ENCODE assay signal across 8 cellular contexts in genomic region chr4:74794341-74794801, GRCh38. TPM values are rescaled to one million over a fixed set of nuclear protein-coding genes. Genes with fewer than 3 reads are reported as not detected.
A peak's percentile ranks its signal among the peaks of the same experiment; 100 is the strongest.
DNase-seq lines count a peak whose midpoint lies in the region; ATAC-seq and TF ChIP-seq lines count a peak whose summit lies in the region.

Gene BTC, minus strand, starts transcription at chr4:74794523. Its CDS starts 198 bp downstream, at chr4:74794325.

- peak; percentile 41 for DNase-seq in DMS79 (lab: John Stamatoyannopoulos, UW)
- peak; percentile 62 for DNase-seq in HuH-7.5 (ENCODE audit: low spot score)
- DNase-seq in WERI-Rb-1 = peak; percentile 73
- peak; percentile 74 for DNase-seq in cardiac septum (ENCODE audit: low spot score)
- DNase-seq in progenitor cell of endocrine pancreas (ENCODE audit: low spot score, unreplicated experiment) = peak; percentile 48
- DNase-seq in activated CD4-positive, alpha-beta T cell treated with anti-CD3 and anti-CD28 coated beads, Interleukin-2, amount 10 ng/mL, durations not matched to agents 7 days and 5 days = no peak
- DNase-seq in midbrain (lab: John Stamatoyannopoulos, UW) = no peak

- no peaks in the 10 kb centered on the region for H3K9me3 ChIP-seq in WERI-Rb-1 (ENCODE audit: severe bottlenecking)

- peaks cover 13% of the 10 kb centered on the region for H3K4me1 Mint-ChIP-seq in progenitor cell of endocrine pancreas (ENCODE audit: low read depth)
- H3K4me1 Mint-ChIP-seq in activated CD4-positive, alpha-beta T cell treated with anti-CD3 and anti-CD28 coated beads, Interleukin-2, amount 10 ng/mL, durations not matched to agents 7 days and 5 days = peaks cover 2% of the 10 kb centered on the region

- no peaks in the 10 kb centered on the region for H3K36me3 Mint-ChIP-seq in progenitor cell of endocrine pancreas (ENCODE audit: insufficient read depth)
- H3K36me3 Mint-ChIP-seq in activated CD4-positive, alpha-beta T cell treated with anti-CD3 and anti-CD28 coated beads, Interleukin-2, amount 10 ng/mL, durations not matched to agents 7 days and 5 days (ENCODE audit: low read depth) = no peaks in the 10 kb centered on the region

- peaks cover 33% of the 10 kb centered on the region for H3K27me3 Mint-ChIP-seq in progenitor cell of endocrine pancreas
- H3K27me3 Mint-ChIP-seq in activated CD4-positive, alpha-beta T cell treated with anti-CD3 and anti-CD28 coated beads, Interleukin-2, amount 10 ng/mL, durations not matched to agents 7 days and 5 days = peaks cover 52% of the 10 kb centered on the region

- no peaks in the 10 kb centered on the region for H3K9me3 Mint-ChIP-seq in progenitor cell of endocrine pancreas (ENCODE audit: low read depth)
- no peaks in the 10 kb centered on the region for H3K9me3 Mint-ChIP-seq in activated CD4-positive, alpha-beta T cell treated with anti-CD3 and anti-CD28 coated beads, Interleukin-2, amount 10 ng/mL, durations not matched to agents 7 days and 5 days

- H3K4me3 Mint-ChIP-seq in progenitor cell of endocrine pancreas (ENCODE audit: low read depth) = peak within 1 kb of the TSS; percentile 86
- H3K4me3 Mint-ChIP-seq in activated CD4-positive, alpha-beta T cell treated with anti-CD3 and anti-CD28 coated beads, Interleukin-2, amount 10 ng/mL, durations not matched to agents 7 days and 5 days = no peak within 1 kb of the TSS

- H3K4me3 ChIP-seq in WERI-Rb-1 (ENCODE audit: low read depth, low read length) = peak within 1 kb of the TSS; percentile 71

- POLR2A ChIA-PET in activated CD4-positive, alpha-beta T cell treated with anti-CD3 and anti-CD28 coated beads, Interleukin-2, amount 10 ng/mL, durations not matched to agents 7 days and 5 days (lab: Charles Lee) = no interaction called here

- TF ChIP-seq CTCF in WERI-Rb-1 (IDR thresholded peaks at IDR 0.05; ENCODE audit: low read depth, low read length) (peak; percentile 73), progenitor cell of endocrine pancreas (IDR thresholded peaks at IDR 0.05; ENCODE audit: unreplicated experiment) (peak; percentile 56)

- no peaks in the 10 kb centered on the region for H3K36me3 ChIP-seq in WERI-Rb-1

- peak within 1 kb of the TSS; percentile 90 for H3K27ac Mint-ChIP-seq in progenitor cell of endocrine pancreas
- H3K27ac Mint-ChIP-seq in activated CD4-positive, alpha-beta T cell treated with anti-CD3 and anti-CD28 coated beads, Interleukin-2, amount 10 ng/mL, durations not matched to agents 7 days and 5 days = no peak within 1 kb of the TSS

- peak within 1 kb of the TSS; percentile 61 for H3K27ac ChIP-seq in WERI-Rb-1

- no peak for ATAC-seq in HG03460 (IDR thresholded peaks at IDR 0.05; ENCODE audit: unreplicated experiment)

- no peaks in the 10 kb centered on the region for H3K27me3 ChIP-seq in WERI-Rb-1 (ENCODE audit: insufficient read depth, low read depth, severe bottlenecking)

- CTCF ChIA-PET in activated CD4-positive, alpha-beta T cell treated with anti-CD3 and anti-CD28 coated beads, Interleukin-2, amount 10 ng/mL, durations not matched to agents 7 days and 5 days (lab: Charles Lee) = no interaction called here

- intact Hi-C loops in cardiac septum (cut with DNase I) = no loop called here

RNA-seq across cellular contexts. Expression of gene BTC, which starts in this region (rescaled TPM):
- total RNA-seq in cardiac septum (0.35 TPM), progenitor cell of endocrine pancreas (0.46 and 0.60 TPM in 2 replicates)
- not detected for total RNA-seq in activated CD4-positive, alpha-beta T cell treated with anti-CD3 and anti-CD28 coated beads, Interleukin-2, amount 10 ng/mL, durations not matched to agents 7 days and 5 days

Comparison
In these comparisons a context has a peak if more than half of its experiments do, and no peak if none do; other contexts are left out.
1. Peak in DNase-seq in cardiac septum; RNA of the gene not detected or under 1 TPM.
2. Peak in DNase-seq in progenitor cell of endocrine pancreas; RNA of the gene not detected or under 1 TPM.
3. DNase-seq: peak in DMS79 (single experiment), HuH-7.5 (single experiment) and WERI-Rb-1 (single experiment); none in activated CD4-positive, alpha-beta T cell treated with anti-CD3 and anti-CD28 coated beads, Interleukin-2, amount 10 ng/mL, durations not matched to agents 7 days and 5 days (single experiment) and midbrain (single experiment).